ENCODE assay signal across 19 cellular contexts in genomic region chr4:14790487-14790886, GRCh38.
DNase-seq lines count a peak whose midpoint lies in the region; ATAC-seq and TF ChIP-seq lines count a peak whose summit lies in the region.
"Had no signal": no experiment of that assay in that cellular context is flagged by ENCODE, and none has a peak within 500 bp of the region (broad histone marks: within the 10 kb centered on the region; RNA-seq: fewer than 3 reads in every experiment).

No MANE protein-coding gene starts in this region.

- CTCF ChIA-PET in WTC11 (lab: Charles Lee), result no interaction called here

- POLR2A ChIA-PET in WTC11 (lab: Charles Lee), result no interaction called here

- no peak for TF ChIP-seq CTCF in WTC11 (IDR thresholded peaks at IDR 0.05)

- peaks cover 13 to 22% of the 10 kb centered on the region in 2 donors for H3K9me3 Mint-ChIP-seq in activated T-cell treated with anti-CD3 and anti-CD28 coated beads, Interleukin-2, amount 50 U/mL, for 72 hours
- H3K9me3 Mint-ChIP-seq in T-helper 1 cell treated with Interleukin-12 subunit alpha and Interleukin-12 subunit beta and Interleukin-4 antibody, amounts not matched to agents 30 μg/mL and 1 μg/mL, for 36 hours, result peaks cover 67% of the 10 kb centered on the region
- peaks cover 4% of the 10 kb centered on the region for H3K9me3 Mint-ChIP-seq in stimulated activated effector memory CD8-positive, alpha-beta T cell treated with anti-CD3 and anti-CD28 coated beads, Interleukin-12 subunit alpha, Interleukin-12 subunit beta, amount 100 ng/mL, for 72 hours
- peaks cover 74% of the 10 kb centered on the region for H3K9me3 Mint-ChIP-seq in WTC11

- H3K27ac Mint-ChIP-seq in activated T-cell treated with anti-CD3 and anti-CD28 coated beads, Interleukin-2, amount 50 U/mL, for 72 hours, result peak overlapping the region; percentile 43
- peak overlapping the region; percentile 47 for H3K27ac Mint-ChIP-seq in T-helper 1 cell treated with Interleukin-12 subunit alpha and Interleukin-12 subunit beta and Interleukin-4 antibody, amounts not matched to agents 30 μg/mL and 1 μg/mL, for 36 hours
- H3K27ac Mint-ChIP-seq in stimulated activated effector memory CD8-positive, alpha-beta T cell treated with anti-CD3 and anti-CD28 coated beads, Interleukin-12 subunit alpha, Interleukin-12 subunit beta, amount 100 ng/mL, for 72 hours, result no peak overlapping the region
- no peak overlapping the region for H3K27ac Mint-ChIP-seq in WTC11

- ATAC-seq in activated T-cell treated with anti-CD3 and anti-CD28 coated beads, Interleukin-2, amount 50 U/mL, for 72 hours (replicated peaks in 1 of 2), result peak; percentile 78 to 87
- ATAC-seq in GM18870 (IDR thresholded peaks at IDR 0.05; ENCODE audit: unreplicated experiment), result peak; percentile 72
- ATAC-seq in stimulated activated effector memory CD8-positive, alpha-beta T cell treated with anti-CD3 and anti-CD28 coated beads, Interleukin-12 subunit alpha, Interleukin-12 subunit beta, amount 100 ng/mL, for 72 hours, result peak; percentile 89
- no peak for ATAC-seq in WTC11
- ATAC-seq: A549 had no signal

- peaks cover 25% of the 10 kb centered on the region for H3K4me1 Mint-ChIP-seq in activated T-cell treated with anti-CD3 and anti-CD28 coated beads, Interleukin-2, amount 50 U/mL, for 72 hours (ENCODE audit: low read depth)
- peaks cover 20% of the 10 kb centered on the region for H3K4me1 Mint-ChIP-seq in T-helper 1 cell treated with Interleukin-12 subunit alpha and Interleukin-12 subunit beta and Interleukin-4 antibody, amounts not matched to agents 30 μg/mL and 1 μg/mL, for 36 hours (ENCODE audit: low read depth)
- peaks cover 16% of the 10 kb centered on the region for H3K4me1 Mint-ChIP-seq in stimulated activated effector memory CD8-positive, alpha-beta T cell treated with anti-CD3 and anti-CD28 coated beads, Interleukin-12 subunit alpha, Interleukin-12 subunit beta, amount 100 ng/mL, for 72 hours
- peaks cover 11% of the 10 kb centered on the region for H3K4me1 Mint-ChIP-seq in WTC11

- peaks cover 35% of the 10 kb centered on the region for H3K27me3 Mint-ChIP-seq in activated T-cell treated with anti-CD3 and anti-CD28 coated beads, Interleukin-2, amount 50 U/mL, for 72 hours (ENCODE audit: low read depth)
- no peaks in the 10 kb centered on the region for H3K27me3 Mint-ChIP-seq in T-helper 1 cell treated with Interleukin-12 subunit alpha and Interleukin-12 subunit beta and Interleukin-4 antibody, amounts not matched to agents 30 μg/mL and 1 μg/mL, for 36 hours (ENCODE audit: low read depth)
- peaks cover 4% of the 10 kb centered on the region; the same call in 1 of the 2 replicates for H3K27me3 Mint-ChIP-seq in WTC11 (ENCODE audit: low read depth)

- no peak for DNase-seq in activated T-cell treated with anti-CD3 and anti-CD28 coated beads, Interleukin-2, amount 50 U/mL, for 72 hours
- DNase-seq in activated T-cell treated with anti-CD3 and anti-CD28 coated beads, Interleukin-2, amount 50 U/mL, for 1 hour, result no peak
- no peak for DNase-seq in stimulated activated effector memory CD8-positive, alpha-beta T cell treated with anti-CD3 and anti-CD28 coated beads, Interleukin-12 subunit alpha, Interleukin-12 subunit beta, amount 100 ng/mL, for 72 hours (ENCODE audit: low spot score in 2 of 2)
- no peak for DNase-seq in NOMO-1 treated with DMSO at 0.1 percent for 48 hours (lab: John Stamatoyannopoulos, UW; ENCODE audit: unreplicated experiment)
- no peak for DNase-seq in WTC11 (ENCODE audit: low spot score)
- DNase-seq: COR-L47, DMS153, EL, GM23248, IMR-90, Kasumi-1, NCI-H1417, NCI-H1930, NCI-H2171, NCI-H510A, SHP77 had no signal

- peak overlapping the region; percentile 27 to 65 for H3K4me3 Mint-ChIP-seq in activated T-cell treated with anti-CD3 and anti-CD28 coated beads, Interleukin-2, amount 50 U/mL, for 72 hours
- H3K4me3 Mint-ChIP-seq in T-helper 1 cell treated with Interleukin-12 subunit alpha and Interleukin-12 subunit beta and Interleukin-4 antibody, amounts not matched to agents 30 μg/mL and 1 μg/mL, for 36 hours, result no peak overlapping the region
- no peak overlapping the region for H3K4me3 Mint-ChIP-seq in stimulated activated effector memory CD8-positive, alpha-beta T cell treated with anti-CD3 and anti-CD28 coated beads, Interleukin-12 subunit alpha, Interleukin-12 subunit beta, amount 100 ng/mL, for 72 hours
- no peak overlapping the region for H3K4me3 Mint-ChIP-seq in WTC11

- H3K36me3 Mint-ChIP-seq in activated T-cell treated with anti-CD3 and anti-CD28 coated beads, Interleukin-2, amount 50 U/mL, for 72 hours (ENCODE audit: insufficient read depth in 2 of 2), result peaks cover 31 to 46% of the 10 kb centered on the region in 2 donors
- H3K36me3 Mint-ChIP-seq in T-helper 1 cell treated with Interleukin-12 subunit alpha and Interleukin-12 subunit beta and Interleukin-4 antibody, amounts not matched to agents 30 μg/mL and 1 μg/mL, for 36 hours (ENCODE audit: low read depth), result peaks cover 18% of the 10 kb centered on the region
- no peaks in the 10 kb centered on the region for H3K36me3 Mint-ChIP-seq in stimulated activated effector memory CD8-positive, alpha-beta T cell treated with anti-CD3 and anti-CD28 coated beads, Interleukin-12 subunit alpha, Interleukin-12 subunit beta, amount 100 ng/mL, for 72 hours
- peaks cover 37% of the 10 kb centered on the region for H3K36me3 Mint-ChIP-seq in WTC11

TF ChIP-seq in WTC11, 78 proteins besides CTCF, POLR2A, EP300 and RAD21 (continues in another document):
- no peak for TF ChIP-seq ZNF416 (CRISPR knock-in tag; IDR thresholded peaks at IDR 0.05)
- TF ChIP-seq SP1 (CRISPR knock-in tag; conservative IDR thresholded peaks at IDR 0.05), result no peak
- TF ChIP-seq NR3C1 (CRISPR knock-in tag; conservative IDR thresholded peaks at IDR 0.05; ENCODE audit: low read depth), result no peak
- TF ChIP-seq GABPB1 (CRISPR knock-in tag; IDR thresholded peaks at IDR 0.05), result no peak
- TF ChIP-seq NR1H2 (CRISPR knock-in tag; IDR thresholded peaks at IDR 0.05), result no peak
- TF ChIP-seq TEAD1 (CRISPR knock-in tag; IDR thresholded peaks at IDR 0.05), result no peak
- TF ChIP-seq PREB (CRISPR knock-in tag; IDR thresholded peaks at IDR 0.05; ENCODE audit: borderline replicate concordance), result no peak
- TF ChIP-seq SOX15 (CRISPR knock-in tag; IDR thresholded peaks at IDR 0.05), result no peak
- no peak for TF ChIP-seq ZNF671 (CRISPR knock-in tag; IDR thresholded peaks at IDR 0.05)
- no peak for TF ChIP-seq ATF6 (CRISPR knock-in tag; IDR thresholded peaks at IDR 0.05)
- TF ChIP-seq MLX (CRISPR knock-in tag; IDR thresholded peaks at IDR 0.05), result no peak
- no peak for TF ChIP-seq SMAD4 (CRISPR knock-in tag; IDR thresholded peaks at IDR 0.05)
- TF ChIP-seq GRHL2 (CRISPR knock-in tag; IDR thresholded peaks at IDR 0.05; ENCODE audit: insufficient replicate concordance, severe bottlenecking), result no peak
- no peak for TF ChIP-seq ZNF263 (CRISPR knock-in tag; IDR thresholded peaks at IDR 0.05; ENCODE audit: low read depth)
- no peak for TF ChIP-seq ERG (CRISPR knock-in tag; IDR thresholded peaks at IDR 0.05)

Comparison
In these comparisons a context has a peak if more than half of its experiments do, and no peak if none do; other contexts are left out.
1. H3K27ac Mint-ChIP-seq: peak in activated T-cell treated with anti-CD3 and anti-CD28 coated beads, Interleukin-2, amount 50 U/mL, for 72 hours (single experiment) and T-helper 1 cell treated with Interleukin-12 subunit alpha and Interleukin-12 subunit beta and Interleukin-4 antibody, amounts not matched to agents 30 μg/mL and 1 μg/mL, for 36 hours (single experiment); none in stimulated activated effector memory CD8-positive, alpha-beta T cell treated with anti-CD3 and anti-CD28 coated beads, Interleukin-12 subunit alpha, Interleukin-12 subunit beta, amount 100 ng/mL, for 72 hours (single experiment) and WTC11 (single experiment).
2. H3K4me3 Mint-ChIP-seq: peak in activated T-cell treated with anti-CD3 and anti-CD28 coated beads, Interleukin-2, amount 50 U/mL, for 72 hours (2 of 2); none in T-helper 1 cell treated with Interleukin-12 subunit alpha and Interleukin-12 subunit beta and Interleukin-4 antibody, amounts not matched to agents 30 μg/mL and 1 μg/mL, for 36 hours (single experiment), stimulated activated effector memory CD8-positive, alpha-beta T cell treated with anti-CD3 and anti-CD28 coated beads, Interleukin-12 subunit alpha, Interleukin-12 subunit beta, amount 100 ng/mL, for 72 hours (single experiment) and WTC11 (single experiment).